Comparison of ENCODE assay signal across 2 cellular contexts in the genomic region with DNA sequence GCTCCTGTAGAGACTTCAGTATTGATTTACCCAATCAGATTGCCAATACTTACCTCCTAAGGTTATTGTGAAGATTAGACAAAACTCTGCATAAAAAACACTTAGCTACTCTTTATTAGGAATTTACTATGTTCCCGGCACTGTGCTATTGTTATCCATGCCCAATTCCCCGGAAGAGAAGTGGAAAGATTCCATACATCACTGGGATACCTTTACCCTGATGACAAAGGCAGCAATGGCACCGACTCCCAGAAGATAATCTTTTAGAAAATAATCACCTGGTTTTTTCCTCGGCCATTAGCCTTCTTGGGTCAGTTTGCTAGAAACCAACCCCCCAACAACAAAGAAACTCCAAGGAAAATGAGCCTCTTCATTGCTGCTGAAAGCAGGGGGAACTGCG.
TF ChIP-seq lines count a peak whose summit lies in the region.

No MANE protein-coding gene starts in this region.

TF ChIP-seq in SK-N-SH, 30 proteins besides CTCF, POLR2A, EP300 and RAD21 (continued from another document):
- TF ChIP-seq, protein P1, sequence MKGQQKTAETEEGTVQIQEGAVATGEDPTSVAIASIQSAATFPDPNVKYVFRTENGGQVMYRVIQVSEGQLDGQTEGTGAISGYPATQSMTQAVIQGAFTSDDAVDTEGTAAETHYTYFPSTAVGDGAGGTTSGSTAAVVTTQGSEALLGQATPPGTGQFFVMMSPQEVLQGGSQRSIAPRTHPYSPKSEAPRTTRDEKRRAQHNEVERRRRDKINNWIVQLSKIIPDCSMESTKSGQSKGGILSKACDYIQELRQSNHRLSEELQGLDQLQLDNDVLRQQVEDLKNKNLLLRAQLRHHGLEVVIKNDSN (IDR thresholded peaks at IDR 0.05; ENCODE audit: borderline replicate concordance, low read depth) = no peak
- no peak for TF ChIP-seq SIN3A (IDR thresholded peaks at IDR 0.05; ENCODE audit: borderline replicate concordance, low read depth, low read length)
- TF ChIP-seq TCF12 (IDR thresholded peaks at IDR 0.05) = no peak
- TF ChIP-seq, protein P2, sequence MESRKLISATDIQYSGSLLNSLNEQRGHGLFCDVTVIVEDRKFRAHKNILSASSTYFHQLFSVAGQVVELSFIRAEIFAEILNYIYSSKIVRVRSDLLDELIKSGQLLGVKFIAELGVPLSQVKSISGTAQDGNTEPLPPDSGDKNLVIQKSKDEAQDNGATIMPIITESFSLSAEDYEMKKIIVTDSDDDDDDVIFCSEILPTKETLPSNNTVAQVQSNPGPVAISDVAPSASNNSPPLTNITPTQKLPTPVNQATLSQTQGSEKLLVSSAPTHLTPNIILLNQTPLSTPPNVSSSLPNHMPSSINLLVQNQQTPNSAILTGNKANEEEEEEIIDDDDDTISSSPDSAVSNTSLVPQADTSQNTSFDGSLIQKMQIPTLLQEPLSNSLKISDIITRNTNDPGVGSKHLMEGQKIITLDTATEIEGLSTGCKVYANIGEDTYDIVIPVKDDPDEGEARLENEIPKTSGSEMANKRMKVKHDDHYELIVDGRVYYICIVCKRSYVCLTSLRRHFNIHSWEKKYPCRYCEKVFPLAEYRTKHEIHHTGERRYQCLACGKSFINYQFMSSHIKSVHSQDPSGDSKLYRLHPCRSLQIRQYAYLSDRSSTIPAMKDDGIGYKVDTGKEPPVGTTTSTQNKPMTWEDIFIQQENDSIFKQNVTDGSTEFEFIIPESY (IDR thresholded peaks at IDR 0.05; ENCODE audit: borderline replicate concordance, low read depth) = no peak

TF ChIP-seq in SK-N-SH treated with all-trans-retinoic acid at 6 μM for 48 hours, 23 proteins besides CTCF, POLR2A, EP300 and RAD21 (continued from another document):
- TF ChIP-seq, protein P3, sequence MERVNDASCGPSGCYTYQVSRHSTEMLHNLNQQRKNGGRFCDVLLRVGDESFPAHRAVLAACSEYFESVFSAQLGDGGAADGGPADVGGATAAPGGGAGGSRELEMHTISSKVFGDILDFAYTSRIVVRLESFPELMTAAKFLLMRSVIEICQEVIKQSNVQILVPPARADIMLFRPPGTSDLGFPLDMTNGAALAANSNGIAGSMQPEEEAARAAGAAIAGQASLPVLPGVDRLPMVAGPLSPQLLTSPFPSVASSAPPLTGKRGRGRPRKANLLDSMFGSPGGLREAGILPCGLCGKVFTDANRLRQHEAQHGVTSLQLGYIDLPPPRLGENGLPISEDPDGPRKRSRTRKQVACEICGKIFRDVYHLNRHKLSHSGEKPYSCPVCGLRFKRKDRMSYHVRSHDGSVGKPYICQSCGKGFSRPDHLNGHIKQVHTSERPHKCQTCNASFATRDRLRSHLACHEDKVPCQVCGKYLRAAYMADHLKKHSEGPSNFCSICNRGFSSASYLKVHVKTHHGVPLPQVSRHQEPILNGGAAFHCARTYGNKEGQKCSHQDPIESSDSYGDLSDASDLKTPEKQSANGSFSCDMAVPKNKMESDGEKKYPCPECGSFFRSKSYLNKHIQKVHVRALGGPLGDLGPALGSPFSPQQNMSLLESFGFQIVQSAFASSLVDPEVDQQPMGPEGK (CRISPR knock-in tag; IDR thresholded peaks at IDR 0.05; ENCODE audit: borderline replicate concordance) = no peak
- TF ChIP-seq, protein P4, sequence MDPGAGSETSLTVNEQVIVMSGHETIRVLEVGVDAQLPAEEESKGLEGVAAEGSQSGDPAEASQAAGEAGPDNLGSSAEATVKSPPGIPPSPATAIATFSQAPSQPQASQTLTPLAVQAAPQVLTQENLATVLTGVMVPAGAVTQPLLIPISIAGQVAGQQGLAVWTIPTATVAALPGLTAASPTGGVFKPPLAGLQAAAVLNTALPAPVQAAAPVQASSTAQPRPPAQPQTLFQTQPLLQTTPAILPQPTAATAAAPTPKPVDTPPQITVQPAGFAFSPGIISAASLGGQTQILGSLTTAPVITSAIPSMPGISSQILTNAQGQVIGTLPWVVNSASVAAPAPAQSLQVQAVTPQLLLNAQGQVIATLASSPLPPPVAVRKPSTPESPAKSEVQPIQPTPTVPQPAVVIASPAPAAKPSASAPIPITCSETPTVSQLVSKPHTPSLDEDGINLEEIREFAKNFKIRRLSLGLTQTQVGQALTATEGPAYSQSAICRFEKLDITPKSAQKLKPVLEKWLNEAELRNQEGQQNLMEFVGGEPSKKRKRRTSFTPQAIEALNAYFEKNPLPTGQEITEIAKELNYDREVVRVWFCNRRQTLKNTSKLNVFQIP (CRISPR knock-in tag; IDR thresholded peaks at IDR 0.05; ENCODE audit: borderline replicate concordance, low read depth) = no peak
- TF ChIP-seq ISL1 (CRISPR knock-in tag; IDR thresholded peaks at IDR 0.05) (no peak), ZFP3 (CRISPR knock-in tag; IDR thresholded peaks at IDR 0.05) (no peak), GLIS3 (CRISPR knock-in tag; IDR thresholded peaks at IDR 0.05) (no peak), OSR1 (CRISPR knock-in tag; IDR thresholded peaks at IDR 0.05) (no peak), ZNF565 (CRISPR knock-in tag; conservative IDR thresholded peaks at IDR 0.05; ENCODE audit: low read depth) (no peak), ZFP30 (CRISPR knock-in tag; IDR thresholded peaks at IDR 0.05) (no peak), ZC3H10 (CRISPR knock-in tag; IDR thresholded peaks at IDR 0.05) (no peak)
- TF ChIP-seq, protein P5, sequence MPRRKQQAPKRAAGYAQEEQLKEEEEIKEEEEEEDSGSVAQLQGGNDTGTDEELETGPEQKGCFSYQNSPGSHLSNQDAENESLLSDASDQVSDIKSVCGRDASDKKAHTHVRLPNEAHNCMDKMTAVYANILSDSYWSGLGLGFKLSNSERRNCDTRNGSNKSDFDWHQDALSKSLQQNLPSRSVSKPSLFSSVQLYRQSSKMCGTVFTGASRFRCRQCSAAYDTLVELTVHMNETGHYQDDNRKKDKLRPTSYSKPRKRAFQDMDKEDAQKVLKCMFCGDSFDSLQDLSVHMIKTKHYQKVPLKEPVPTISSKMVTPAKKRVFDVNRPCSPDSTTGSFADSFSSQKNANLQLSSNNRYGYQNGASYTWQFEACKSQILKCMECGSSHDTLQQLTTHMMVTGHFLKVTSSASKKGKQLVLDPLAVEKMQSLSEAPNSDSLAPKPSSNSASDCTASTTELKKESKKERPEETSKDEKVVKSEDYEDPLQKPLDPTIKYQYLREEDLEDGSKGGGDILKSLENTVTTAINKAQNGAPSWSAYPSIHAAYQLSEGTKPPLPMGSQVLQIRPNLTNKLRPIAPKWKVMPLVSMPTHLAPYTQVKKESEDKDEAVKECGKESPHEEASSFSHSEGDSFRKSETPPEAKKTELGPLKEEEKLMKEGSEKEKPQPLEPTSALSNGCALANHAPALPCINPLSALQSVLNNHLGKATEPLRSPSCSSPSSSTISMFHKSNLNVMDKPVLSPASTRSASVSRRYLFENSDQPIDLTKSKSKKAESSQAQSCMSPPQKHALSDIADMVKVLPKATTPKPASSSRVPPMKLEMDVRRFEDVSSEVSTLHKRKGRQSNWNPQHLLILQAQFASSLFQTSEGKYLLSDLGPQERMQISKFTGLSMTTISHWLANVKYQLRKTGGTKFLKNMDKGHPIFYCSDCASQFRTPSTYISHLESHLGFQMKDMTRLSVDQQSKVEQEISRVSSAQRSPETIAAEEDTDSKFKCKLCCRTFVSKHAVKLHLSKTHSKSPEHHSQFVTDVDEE (CRISPR knock-in tag; IDR thresholded peaks at IDR 0.05) = no peak
